ENCODE assay signal across 20 cellular contexts in genomic region chr6:33728438-33728837, GRCh38. TPM values are rescaled to one million over a fixed set of nuclear protein-coding genes. Genes with fewer than 3 reads are reported as not detected.
"Had no signal": no experiment of that assay in that cellular context is flagged by ENCODE, and none has a peak within 500 bp of the region (broad histone marks: within the 10 kb centered on the region; RNA-seq: fewer than 3 reads in every experiment).

No MANE protein-coding gene starts in this region.

- H3K27ac ChIP-seq: epithelial cell of prostate, hepatocyte, sigmoid colon, tibial artery had no signal

- H3K36me3 ChIP-seq: tibial artery had no signal

- H3K4me3 ChIP-seq: hepatocyte, mucosa of descending colon, sigmoid colon, tibial artery had no signal

- ATAC-seq: activated CD4-positive, alpha-beta T cell treated with anti-CD3 and anti-CD28 coated beads for 36 hours; mucosa of descending colon; SK-N-SH treated with all-trans-retinoic acid at 6 μM for 48 hours; stimulated activated naive CD8-positive, alpha-beta T cell treated with anti-CD3 and anti-CD28 coated beads, Interleukin-15, Interleukin-2, amounts not matched to agents 100 U/mL and 50 U/mL, for 24 hours; T-cell; WTC11 had no signal

- H3K9me3 ChIP-seq: mucosa of descending colon, sigmoid colon, tibial artery had no signal

- DNase-seq: activated CD4-positive, alpha-beta T cell treated with anti-CD3 and anti-CD28 coated beads for 36 hours; activated CD4-positive, alpha-beta T cell treated with anti-CD3 and anti-CD28 coated beads, Interleukin-2, amount 50 U/mL, for 4 hours; activated naive CD4-positive, alpha-beta T cell treated with anti-CD3 and anti-CD28 coated beads for 36 hours; activated naive CD8-positive, alpha-beta T cell treated with anti-CD3 and anti-CD28 coated beads, Interleukin-2, amount 10 ng/mL, durations not matched to agents 7 days and 5 days; activated T-cell treated with anti-CD3 and anti-CD28 coated beads, Interleukin-2, amount 50 U/mL, for 48 hours; cortex of kidney; immature natural killer cell; kidney glomerular epithelial cell; mesendoderm; mucosa of descending colon; nephron progenitor cell; sigmoid colon; stimulated activated CD4-positive, alpha-beta T cell treated with anti-CD3 and anti-CD28 coated beads, Interleukin-4, amount 100 ng/mL, for 24 hours; stimulated activated naive CD8-positive, alpha-beta T cell treated with anti-CD3 and anti-CD28 coated beads, Interleukin-15, Interleukin-2, amounts not matched to agents 100 U/mL and 50 U/mL, for 24 hours; T-cell; tibial artery had no signal

- H3K4me1 ChIP-seq: tibial artery had no signal

- H3K4me2 ChIP-seq: hepatocyte had no signal

- H3K27me3 ChIP-seq: hepatocyte, sigmoid colon, tibial artery had no signal

RNA-seq across cellular contexts. Expression of gene IP6K3, which starts 18.3 kb away (rescaled TPM):
- total RNA-seq: activated CD4-positive, alpha-beta T cell treated with anti-CD3 and anti-CD28 coated beads for 36 hours; activated naive CD4-positive, alpha-beta T cell treated with anti-CD3 and anti-CD28 coated beads for 36 hours; activated naive CD8-positive, alpha-beta T cell treated with anti-CD3 and anti-CD28 coated beads, Interleukin-2, amount 10 ng/mL, durations not matched to agents 7 days and 5 days; T-cell had no signal
- polyA plus RNA-seq: immature natural killer cell had no signal
